ENCODE assay signal across 17 cellular contexts in genomic region chr3:129271674-129272073, GRCh38. TPM values are rescaled to one million over a fixed set of nuclear protein-coding genes. Genes with fewer than 3 reads are reported as not detected.
DNase-seq lines count a peak whose midpoint lies in the region; ATAC-seq, FAIRE-seq and TF ChIP-seq lines count a peak whose summit lies in the region.
"Had no signal": no experiment of that assay in that cellular context is flagged by ENCODE, and none has a peak within 500 bp of the region (broad histone marks: within the 10 kb centered on the region; RNA-seq: fewer than 3 reads in every experiment).

No MANE protein-coding gene starts in this region.

- no peaks in the 10 kb centered on the region for H3K9me3 ChIP-seq in HepG2 (ENCODE audit: low read length)
- H3K9me3 ChIP-seq: Caco-2 had no signal

- peak overlapping the region; percentile 11 for H3K27ac Mint-ChIP-seq in activated T-cell treated with anti-CD3 and anti-CD28 coated beads, Interleukin-2, amount 50 U/mL, for 24 hours
- peak overlapping the region; percentile 20 for H3K27ac Mint-ChIP-seq in stimulated activated effector memory CD8-positive, alpha-beta T cell treated with anti-CD3 and anti-CD28 coated beads, Interleukin-12 subunit alpha, Interleukin-12 subunit beta, amount 100 ng/mL, for 72 hours

- H3K4me2 ChIP-seq in HepG2 (ENCODE audit: low read depth, low read length), result no peak overlapping the region

- H3K36me3 ChIP-seq in HepG2 (replicated peaks in 1 of 2; ENCODE audit: control insufficient read depth in 1 of 2, insufficient read depth in 2 of 2, low read length in 2 of 2), result peaks cover 36 to 96% of the 10 kb centered on the region in 2 experiments

- no peaks in the 10 kb centered on the region for H3K27me3 Mint-ChIP-seq in activated T-cell treated with anti-CD3 and anti-CD28 coated beads, Interleukin-2, amount 50 U/mL, for 24 hours
- H3K27me3 Mint-ChIP-seq: CD8-positive, alpha-beta memory T cell had no signal

- peaks cover 98% of the 10 kb centered on the region for H3K36me3 Mint-ChIP-seq in activated T-cell treated with anti-CD3 and anti-CD28 coated beads, Interleukin-2, amount 50 U/mL, for 24 hours (ENCODE audit: low read depth)
- peaks cover 100% of the 10 kb centered on the region for H3K36me3 Mint-ChIP-seq in stimulated activated effector memory CD8-positive, alpha-beta T cell treated with anti-CD3 and anti-CD28 coated beads, Interleukin-12 subunit alpha, Interleukin-12 subunit beta, amount 100 ng/mL, for 72 hours

- H3K4me3 Mint-ChIP-seq in activated T-cell treated with anti-CD3 and anti-CD28 coated beads, Interleukin-2, amount 50 U/mL, for 24 hours, result no peak overlapping the region
- H3K4me3 Mint-ChIP-seq in stimulated activated effector memory CD8-positive, alpha-beta T cell treated with anti-CD3 and anti-CD28 coated beads, Interleukin-12 subunit alpha, Interleukin-12 subunit beta, amount 100 ng/mL, for 72 hours, result no peak overlapping the region
- H3K4me3 Mint-ChIP-seq: CD8-positive, alpha-beta memory T cell had no signal

- H2AFZ ChIP-seq in HepG2 (ENCODE audit: low read length), result no peak overlapping the region

- in situ Hi-C loops in HepG2 (cut with HindIII; ENCODE audit: extremely low pct_ligation_motif_present, low pct_unique_long_range_greater_than_20kb), result no loop called here

- no peak for TF ChIP-seq RAD21 in HepG2 (CRISPR knock-in tag; IDR thresholded peaks at IDR 0.05)

- H3K9ac ChIP-seq in HepG2 (ENCODE audit: insufficient read depth, low read depth, low read length), result no peak overlapping the region

- intact Hi-C loops in HepG2 (cut with micrococcal nuclease; ENCODE audit: unreplicated experiment), result no loop called here

- TF ChIP-seq EP300 in HepG2 (IDR thresholded peaks at IDR 0.05; ENCODE audit: low read depth in 2 of 2, low read length in 2 of 2), result no peak
- no peak for TF ChIP-seq EP300 in HepG2 (CRISPR knock-in tag; IDR thresholded peaks at IDR 0.05; ENCODE audit: borderline replicate concordance)

- CTCF ChIA-PET in RWPE1 (lab: Yijun Ruan, JAX) (no interaction called here), HepG2 (lab: Yijun Ruan, JAX; ENCODE audit: low intra/inter-chr PET ratio, low total read pairs) (no interaction called here)

- 95% methylated on average over 2 of the region's 11 CpGs for WGBS in HepG2 (ENCODE audit: low lambda C conversion rate)

- no TSS peak for BruUV-seq in HepG2 (replicated peaks; lab: Mats Ljungman, UMichigan)

- ATAC-seq in HepG2 (no peak; the same call in 1 of the 3 replicates), SK-N-SH treated with all-trans-retinoic acid at 6 μM for 48 hours (no peak)
- ATAC-seq in stimulated activated effector memory CD8-positive, alpha-beta T cell treated with anti-CD3 and anti-CD28 coated beads, Interleukin-12 subunit alpha, Interleukin-12 subunit beta, amount 100 ng/mL, for 72 hours, result no peak

- no peaks in the 10 kb centered on the region for H3K9me3 Mint-ChIP-seq in activated T-cell treated with anti-CD3 and anti-CD28 coated beads, Interleukin-2, amount 50 U/mL, for 24 hours
- no peaks in the 10 kb centered on the region for H3K9me3 Mint-ChIP-seq in stimulated activated effector memory CD8-positive, alpha-beta T cell treated with anti-CD3 and anti-CD28 coated beads, Interleukin-12 subunit alpha, Interleukin-12 subunit beta, amount 100 ng/mL, for 72 hours
- H3K9me3 Mint-ChIP-seq: CD8-positive, alpha-beta memory T cell had no signal

- DNase-seq in activated T-cell treated with anti-CD3 and anti-CD28 coated beads, Interleukin-2, amount 50 U/mL, for 24 hours, result peak; percentile 17
- DNase-seq in activated T-cell treated with anti-CD3 and anti-CD28 coated beads for 4 hours (no peak), RWPE1 (ENCODE audit: low spot score) (no peak), HepG2 (ENCODE audit: low spot score) (no peak), SKM-1 (lab: John Stamatoyannopoulos, UW; ENCODE audit: unreplicated experiment) (no peak)
- no peak for DNase-seq in stimulated activated effector memory CD8-positive, alpha-beta T cell treated with anti-CD3 and anti-CD28 coated beads, Interleukin-12 subunit alpha, Interleukin-12 subunit beta, amount 100 ng/mL, for 72 hours (ENCODE audit: low spot score in 2 of 2)
- DNase-seq: 8988T; AML-193; C1 segment of cervical spinal cord; Caco-2; CD8-positive, alpha-beta memory T cell; DND-41; GDM1; IMR-90 had no signal

- POLR2A ChIA-PET in RWPE1 (lab: Yijun Ruan, JAX; ENCODE audit: low non-redundant PET), result no interaction called here
- POLR2A ChIA-PET in HepG2 (lab: Yijun Ruan, JAX), result interaction anchor here (0.9 kb wide), 1 partner anchor 11 kb away, joined by 3 read pairs; no protein-coding TSS in a partner anchor

- H3K4me3 ChIP-seq in HepG2 (replicated peaks in 1 of 3; ENCODE audit: insufficient read depth in 1 of 3, low read depth in 2 of 3, low read length in 3 of 3), result no peak overlapping the region

- TF ChIP-seq CTCF in RWPE1 (conservative IDR thresholded peaks at IDR 0.05; ENCODE audit: low read depth) (no peak), HepG2 (CRISPR knock-in tag; IDR thresholded peaks at IDR 0.05) (no peak)

- H3K4me1 ChIP-seq in HepG2 (ENCODE audit: insufficient read depth, low read length), result no peaks in the 10 kb centered on the region
- H3K4me1 ChIP-seq: Caco-2 had no signal

- H4K20me1 ChIP-seq in HepG2 (ENCODE audit: insufficient read depth, low read length), result no peaks in the 10 kb centered on the region

- peaks cover 7% of the 10 kb centered on the region for H3K4me1 Mint-ChIP-seq in activated T-cell treated with anti-CD3 and anti-CD28 coated beads, Interleukin-2, amount 50 U/mL, for 24 hours (ENCODE audit: low read depth)
- H3K4me1 Mint-ChIP-seq in stimulated activated effector memory CD8-positive, alpha-beta T cell treated with anti-CD3 and anti-CD28 coated beads, Interleukin-12 subunit alpha, Interleukin-12 subunit beta, amount 100 ng/mL, for 72 hours, result peaks cover 11% of the 10 kb centered on the region
- H3K4me1 Mint-ChIP-seq: CD8-positive, alpha-beta memory T cell had no signal

- H3K27me3 ChIP-seq in HepG2 (ENCODE audit: control insufficient read depth in 1 of 2, insufficient read depth in 2 of 2, low read length in 2 of 2), result no peaks in the 10 kb centered on the region

- no peak for TF ChIP-seq POLR2A in HepG2 (IDR thresholded peaks at IDR 0.05; ENCODE audit: insufficient read depth in 1 of 2, low read depth in 2 of 2, low read length in 2 of 2)

- peaks cover 2% of the 10 kb centered on the region for H3K79me2 ChIP-seq in HepG2 (ENCODE audit: insufficient read depth, low read length)

- H3K27ac ChIP-seq in RWPE1, result peak overlapping the region; percentile 11; the same call in 1 of the 2 replicates
- no peak overlapping the region for H3K27ac ChIP-seq in HepG2 (ENCODE audit: extremely low read length, insufficient read depth, low read length)

- no peak for FAIRE-seq in HepG2 (lab: Jason Lieb, UNC)
- FAIRE-seq: GM18507, H54 had no signal

TF ChIP-seq in SK-N-SH treated with all-trans-retinoic acid at 6 μM for 48 hours, 23 proteins besides CTCF, POLR2A, EP300 and RAD21 (continues in another document):
- no peak for TF ChIP-seq ZFP3 (CRISPR knock-in tag; IDR thresholded peaks at IDR 0.05)
- TF ChIP-seq ZFP30 (CRISPR knock-in tag; IDR thresholded peaks at IDR 0.05), result no peak

RNA-seq across cellular contexts. Expression of gene HMCES, which starts 7.0 kb away (rescaled TPM):
- total RNA-seq in HepG2 (2016; rRNA removed; fragmentation: Illumina TruSeq; extraction: Trizol), result 37.5 and 52.4 TPM in 2 replicates
- total RNA-seq in HepG2 (2016; cell fraction: cytosol; rRNA removed; fragmentation: Illumina TruSeq; extraction: Trizol; ENCODE audit: low read depth), result 5.9 and 6.0 TPM in 2 replicates
- total RNA-seq in HepG2 (2016; cell fraction: insoluble cytoplasmic fraction; rRNA removed; fragmentation: Illumina TruSeq; extraction: Trizol), result 39.9 and 50.0 TPM in 2 replicates
- total RNA-seq in HepG2 (2016; cell fraction: membrane; rRNA removed; fragmentation: Illumina TruSeq; extraction: Trizol), result 15.6 and 17.9 TPM in 2 replicates
- 19.5 and 22.8 TPM in 2 replicates for total RNA-seq in HepG2 (2016; cell fraction: nucleus; rRNA removed; fragmentation: Illumina TruSeq; extraction: Trizol)
- polyA plus RNA-seq in HepG2 (2011; rRNA removed), result 16.1 and 20.1 TPM in 2 replicates
- 12.5 and 16.0 TPM in 2 replicates for polyA plus RNA-seq in HepG2 (2011; cell fraction: cytosol; rRNA removed)
- polyA plus RNA-seq in HepG2 (2011; cell fraction: nucleus; rRNA removed), result 7.8 and 11.5 TPM in 2 replicates
- polyA plus RNA-seq in HepG2 (2012), result 23.1 and 26.3 TPM in 2 replicates
- polyA plus RNA-seq in HepG2 (2016; cell fraction: cytosol; fragmentation: Illumina TruSeq; extraction: Trizol; ENCODE audit: low read depth), result 10.2 and 11.1 TPM in 2 replicates
- polyA plus RNA-seq in HepG2 (2016; cell fraction: insoluble cytoplasmic fraction; fragmentation: Illumina TruSeq; extraction: Trizol; ENCODE audit: low read depth), result 61.1 and 65.6 TPM in 2 replicates
- polyA plus RNA-seq in HepG2 (2016; cell fraction: membrane; fragmentation: Illumina TruSeq; extraction: Trizol; ENCODE audit: low read depth), result 16.9 and 18.1 TPM in 2 replicates
- polyA plus RNA-seq in HepG2 (2016; cell fraction: nucleus; fragmentation: Illumina TruSeq; extraction: Trizol; ENCODE audit: insufficient read depth, low read depth), result 34.4 and 36.9 TPM in 2 replicates
- polyA minus RNA-seq in HepG2 (2011; rRNA and poly(A)+ RNA removed; ENCODE audit: low replicate concordance), result 9.7 and 17.6 TPM in 2 replicates
- 12.7 and 20.2 TPM in 2 replicates for polyA minus RNA-seq in HepG2 (2011; cell fraction: cytosol; rRNA and poly(A)+ RNA removed)
- polyA minus RNA-seq in HepG2 (2011; cell fraction: nucleus; rRNA and poly(A)+ RNA removed), result 7.2 and 8.7 TPM in 2 replicates

RNA-seq across cellular contexts. Expression of gene COPG1, which starts 22.3 kb away (rescaled TPM):
- total RNA-seq in HepG2 (2016; rRNA removed; fragmentation: Illumina TruSeq; extraction: Trizol), result 166 and 201 TPM in 2 replicates
- total RNA-seq in HepG2 (2016; cell fraction: cytosol; rRNA removed; fragmentation: Illumina TruSeq; extraction: Trizol; ENCODE audit: low read depth), result 32.6 and 33.3 TPM in 2 replicates
- 161 and 187 TPM in 2 replicates for total RNA-seq in HepG2 (2016; cell fraction: insoluble cytoplasmic fraction; rRNA removed; fragmentation: Illumina TruSeq; extraction: Trizol)
- total RNA-seq in HepG2 (2016; cell fraction: membrane; rRNA removed; fragmentation: Illumina TruSeq; extraction: Trizol), result 53.2 and 59.5 TPM in 2 replicates
- 112 and 137 TPM in 2 replicates for total RNA-seq in HepG2 (2016; cell fraction: nucleus; rRNA removed; fragmentation: Illumina TruSeq; extraction: Trizol)
- polyA plus RNA-seq in HepG2 (2011; rRNA removed), result 96.0 and 98.6 TPM in 2 replicates
- polyA plus RNA-seq in HepG2 (2011; cell fraction: cytosol; rRNA removed), result 50.1 and 58.7 TPM in 2 replicates
- polyA plus RNA-seq in HepG2 (2011; cell fraction: nucleus; rRNA removed), result 113 and 136 TPM in 2 replicates
- polyA plus RNA-seq in HepG2 (2012), result 104 and 119 TPM in 2 replicates
- polyA plus RNA-seq in HepG2 (2016; cell fraction: cytosol; fragmentation: Illumina TruSeq; extraction: Trizol; ENCODE audit: low read depth), result 13.1 and 15.7 TPM in 2 replicates
- polyA plus RNA-seq in HepG2 (2016; cell fraction: insoluble cytoplasmic fraction; fragmentation: Illumina TruSeq; extraction: Trizol; ENCODE audit: low read depth), result 185 and 197 TPM in 2 replicates
- 21.2 and 23.0 TPM in 2 replicates for polyA plus RNA-seq in HepG2 (2016; cell fraction: membrane; fragmentation: Illumina TruSeq; extraction: Trizol; ENCODE audit: low read depth)
- 168 and 188 TPM in 2 replicates for polyA plus RNA-seq in HepG2 (2016; cell fraction: nucleus; fragmentation: Illumina TruSeq; extraction: Trizol; ENCODE audit: insufficient read depth, low read depth)
- 210 and 345 TPM in 2 replicates for polyA minus RNA-seq in HepG2 (2011; rRNA and poly(A)+ RNA removed; ENCODE audit: low replicate concordance)
- polyA minus RNA-seq in HepG2 (2011; cell fraction: cytosol; rRNA and poly(A)+ RNA removed), result 121 and 122 TPM in 2 replicates
- polyA minus RNA-seq in HepG2 (2011; cell fraction: nucleus; rRNA and poly(A)+ RNA removed), result 147 and 157 TPM in 2 replicates
